ENCODE assay signal across 1 cellular context in the genomic region with DNA sequence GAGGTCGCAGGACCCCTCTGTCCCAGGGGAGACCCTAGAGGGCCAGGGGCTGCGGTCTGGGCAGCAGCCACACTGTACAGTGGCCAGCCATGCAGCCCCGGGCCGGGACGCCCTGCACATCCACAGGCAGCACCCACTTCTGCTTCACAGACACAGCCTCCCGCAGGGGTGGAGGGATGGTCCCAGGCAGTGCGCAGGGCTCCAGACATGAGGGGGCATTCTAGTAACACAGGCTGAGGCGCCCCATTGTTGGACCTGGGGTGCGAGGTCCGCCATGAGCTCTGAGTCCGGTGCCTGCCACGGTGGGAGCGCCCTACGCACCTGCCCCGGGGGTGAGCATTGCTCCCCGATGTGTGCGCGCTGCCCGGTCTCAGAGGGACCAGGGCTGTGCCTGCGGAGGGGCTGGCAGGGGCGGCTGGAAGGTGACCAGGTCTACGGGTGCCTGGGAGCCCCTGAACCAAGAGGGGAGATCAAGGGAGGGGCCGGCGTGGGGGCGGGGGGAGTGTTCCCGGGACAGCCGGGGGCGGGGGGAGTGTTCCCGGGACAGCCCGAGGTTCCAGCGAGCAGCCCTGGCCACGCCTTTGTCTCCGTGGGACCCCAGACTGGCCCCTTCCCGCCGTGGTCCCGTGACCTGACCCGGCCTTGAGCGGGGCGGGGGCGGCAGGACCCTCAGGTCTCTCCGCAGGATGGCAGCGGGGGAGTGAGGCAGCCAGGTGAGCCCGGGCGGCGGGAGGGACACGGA.
TF ChIP-seq lines count a peak whose summit lies in the region.

No MANE protein-coding gene starts in this region.

TF ChIP-seq in A549, 52 proteins besides CTCF, POLR2A, EP300 and RAD21:
- no peak for TF ChIP-seq JUNB (IDR thresholded peaks at IDR 0.05)
- TF ChIP-seq, protein P1, sequence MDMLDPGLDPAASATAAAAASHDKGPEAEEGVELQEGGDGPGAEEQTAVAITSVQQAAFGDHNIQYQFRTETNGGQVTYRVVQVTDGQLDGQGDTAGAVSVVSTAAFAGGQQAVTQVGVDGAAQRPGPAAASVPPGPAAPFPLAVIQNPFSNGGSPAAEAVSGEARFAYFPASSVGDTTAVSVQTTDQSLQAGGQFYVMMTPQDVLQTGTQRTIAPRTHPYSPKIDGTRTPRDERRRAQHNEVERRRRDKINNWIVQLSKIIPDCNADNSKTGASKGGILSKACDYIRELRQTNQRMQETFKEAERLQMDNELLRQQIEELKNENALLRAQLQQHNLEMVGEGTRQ (IDR thresholded peaks at IDR 0.05): no peak
- no peak for TF ChIP-seq BHLHE40 (IDR thresholded peaks at IDR 0.05; ENCODE audit: low read depth, low read length)
- no peak for TF ChIP-seq HEYL (CRISPR knock-in tag; IDR thresholded peaks at IDR 0.05)
- no peak for TF ChIP-seq EHMT2 (IDR thresholded peaks at IDR 0.05; ENCODE audit: low read depth)
- no peak for TF ChIP-seq PBX3 (IDR thresholded peaks at IDR 0.05)
- no peak for TF ChIP-seq HOXB13 (CRISPR knock-in tag; IDR thresholded peaks at IDR 0.05; ENCODE audit: low read depth)
- no peak for TF ChIP-seq JUN (IDR thresholded peaks at IDR 0.05)
